Comparison of ENCODE assay signal across 18 cellular contexts in the genomic region with DNA sequence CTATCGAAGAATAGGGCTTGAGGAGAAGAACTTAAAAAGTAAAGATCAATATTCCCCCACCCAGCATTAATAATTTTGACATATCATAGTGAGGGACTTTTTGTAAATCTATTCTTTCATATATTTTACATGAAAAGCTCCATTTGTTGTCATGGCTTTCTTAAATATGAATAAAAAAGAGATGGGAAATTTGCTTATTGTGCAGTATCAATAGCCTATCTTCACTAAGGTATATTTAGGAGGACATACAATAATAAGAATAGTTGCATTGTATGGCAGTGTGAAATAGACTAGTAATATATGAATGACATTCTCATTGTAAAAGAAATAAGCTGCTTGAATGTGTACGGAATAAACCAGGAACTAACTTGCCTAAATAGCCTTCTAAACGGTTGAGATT. TPM values are rescaled to one million over a fixed set of nuclear protein-coding genes. Genes with fewer than 3 reads are reported as not detected.
A peak's percentile ranks its signal among the peaks of the same experiment; 100 is the strongest.
DNase-seq lines count a peak whose midpoint lies in the region; ATAC-seq and TF ChIP-seq lines count a peak whose summit lies in the region.
"Had no signal": no experiment of that assay in that cellular context is flagged by ENCODE, and none has a peak within 500 bp of the region (broad histone marks: within the 10 kb centered on the region; RNA-seq: fewer than 3 reads in every experiment).

No MANE protein-coding gene starts in this region.

- no peaks in the 10 kb centered on the region for H3K27me3 ChIP-seq in breast epithelium
- H3K27me3 ChIP-seq in GM23248 (replicated peaks; ENCODE audit: insufficient read depth) = no peaks in the 10 kb centered on the region
- H3K27me3 ChIP-seq in PC-9 (ENCODE audit: insufficient read depth, low read depth) = no peaks in the 10 kb centered on the region
- H3K27me3 ChIP-seq: BLaER1 treated with 17β-estradiol and CSF1 and Interleukin-3, amounts not matched to agents 10 nM and 100 nM had no signal

- H3K4me3 ChIP-seq in breast epithelium (no peak overlapping the region), GM23248 (no peak overlapping the region), PC-9 (no peak overlapping the region)
- H3K4me3 ChIP-seq: BLaER1 treated with 17β-estradiol and CSF1 and Interleukin-3, amounts not matched to agents 10 nM and 100 nM had no signal

- H3K36me3 Mint-ChIP-seq in MCF 10A (ENCODE audit: insufficient read depth, unreplicated experiment) = peaks cover 6% of the 10 kb centered on the region
- no peaks in the 10 kb centered on the region for H3K36me3 Mint-ChIP-seq in memory B cell
- H3K36me3 Mint-ChIP-seq: T-cell had no signal

- no peak overlapping the region for H2AFZ ChIP-seq in GM23248
- no peak overlapping the region for H2AFZ ChIP-seq in PC-9

- no peak overlapping the region for H3K4me3 Mint-ChIP-seq in MCF 10A (ENCODE audit: unreplicated experiment)
- H3K4me3 Mint-ChIP-seq in memory B cell = no peak overlapping the region
- H3K4me3 Mint-ChIP-seq: T-cell had no signal

- POLR2A ChIA-PET in MCF 10A (lab: Yijun Ruan, JAX) = interaction anchor here (0.6 to 1.8 kb wide), 6 partner anchors 8 to 1708 kb away, joined by 3 to 10 read pairs (median 4); partner anchors contain the start of gene POLR3B
- POLR2A ChIA-PET in PC-9 (lab: Charles Lee; ENCODE audit: unreplicated experiment) = interaction anchor here (1.4 kb wide), 1 partner anchor 61 kb away, joined by 3 read pairs; no protein-coding TSS in a partner anchor

- H3K36me3 ChIP-seq in breast epithelium = no peaks in the 10 kb centered on the region
- no peaks in the 10 kb centered on the region for H3K36me3 ChIP-seq in GM23248 (ENCODE audit: low read depth)
- H3K36me3 ChIP-seq in PC-9 (ENCODE audit: low read depth) = no peaks in the 10 kb centered on the region
- H3K36me3 ChIP-seq: BLaER1 treated with 17β-estradiol and CSF1 and Interleukin-3, amounts not matched to agents 10 nM and 100 nM had no signal

- H3K27ac ChIP-seq in breast epithelium = no peak overlapping the region
- H3K27ac ChIP-seq in GM23248 = peak overlapping the region; percentile 84
- peak overlapping the region; percentile 84 for H3K27ac ChIP-seq in PC-9
- H3K27ac ChIP-seq: BLaER1 treated with 17β-estradiol and CSF1 and Interleukin-3, amounts not matched to agents 10 nM and 100 nM had no signal

- peak overlapping the region; percentile 57 for H3K27ac Mint-ChIP-seq in MCF 10A (ENCODE audit: low read depth, unreplicated experiment)
- H3K27ac Mint-ChIP-seq in memory B cell = peak overlapping the region; percentile 90

- no peaks in the 10 kb centered on the region for H3K27me3 Mint-ChIP-seq in MCF 10A (ENCODE audit: insufficient read depth, unreplicated experiment)
- no peaks in the 10 kb centered on the region for H3K27me3 Mint-ChIP-seq in memory B cell
- H3K27me3 Mint-ChIP-seq: T-cell had no signal

- DNase-seq in MCF 10A (ENCODE audit: unreplicated experiment) (no peak), breast epithelium (ENCODE audit: low spot score in 2 of 2) (no peak), GM23248 (no peak), PC-9 (no peak), memory B cell (ENCODE audit: low spot score in 2 of 2) (no peak), NCI-H1694 (lab: John Stamatoyannopoulos, UW) (no peak), NCI-H2196 treated with DMSO at 0.1 percent for 48 hours (lab: John Stamatoyannopoulos, UW; ENCODE audit: unreplicated experiment) (no peak)
- DNase-seq: 8988T, DND-41, NCI-H1417, NCI-H2029, NCI-H2171, NCI-H748 treated with DMSO at 0.1 percent for 48 hours, Right ventricle myocardium superior, SK-N-SH had no signal

- H3K9ac ChIP-seq in GM23248 = no peak overlapping the region
- H3K9ac ChIP-seq: BLaER1 treated with 17β-estradiol and CSF1 and Interleukin-3, amounts not matched to agents 10 nM and 100 nM had no signal

- H3K79me2 ChIP-seq in GM23248 (ENCODE audit: insufficient read depth) (no peaks in the 10 kb centered on the region), PC-9 (ENCODE audit: low read depth) (no peaks in the 10 kb centered on the region)

- H3F3A ChIP-seq in GM23248 (ENCODE audit: insufficient read depth) (peaks cover 24% of the 10 kb centered on the region), PC-9 (ENCODE audit: insufficient read depth, low read depth) (peaks cover 39% of the 10 kb centered on the region)

- H3K9me2 ChIP-seq in GM23248 (ENCODE audit: insufficient read depth) = no peaks in the 10 kb centered on the region
- no peaks in the 10 kb centered on the region for H3K9me2 ChIP-seq in PC-9 (ENCODE audit: insufficient read depth)
- H3K9me2 ChIP-seq: SK-N-SH had no signal

- H3K9me3 Mint-ChIP-seq in MCF 10A (ENCODE audit: unreplicated experiment) (no peaks in the 10 kb centered on the region), memory B cell (no peaks in the 10 kb centered on the region)
- H3K9me3 Mint-ChIP-seq: T-cell had no signal

- H3K4me2 ChIP-seq in GM23248 (ENCODE audit: unreplicated experiment) (no peak overlapping the region), PC-9 (no peak overlapping the region)
- H3K4me2 ChIP-seq: BLaER1 treated with 17β-estradiol and CSF1 and Interleukin-3, amounts not matched to agents 10 nM and 100 nM had no signal

- no peak for TF ChIP-seq CTCF in MCF 10A (IDR thresholded peaks at IDR 0.05; ENCODE audit: unreplicated experiment)
- no peak for TF ChIP-seq CTCF in breast epithelium (IDR thresholded peaks at IDR 0.05)
- TF ChIP-seq CTCF in PC-9 (conservative IDR thresholded peaks at IDR 0.05) = no peak

- ATAC-seq in memory B cell (ENCODE audit: low read depth) = no peak
- ATAC-seq in GM19351 (IDR thresholded peaks at IDR 0.05; ENCODE audit: unreplicated experiment) = no peak
- ATAC-seq: T-cell had no signal

- intact Hi-C loops in MCF 10A (cut with micrococcal nuclease) = no loop called here
- intact Hi-C loops in breast epithelium (cut with DNase I; ENCODE audit: low total_unique reads) = no loop called here
- intact Hi-C loops in PC-9 (cut with micrococcal nuclease; ENCODE audit: unreplicated experiment) = no loop called here

- CTCF ChIA-PET in MCF 10A (lab: Yijun Ruan, JAX) = interaction anchor here (0.7 to 2.7 kb wide), 7 partner anchors 17 to 73 kb away, joined by 3 to 13 read pairs (median 6); no protein-coding TSS in a partner anchor
- CTCF ChIA-PET in PC-9 (lab: Charles Lee) = no interaction called here

- 94 to 97% methylated on average over 3 of the region's 3 CpGs for WGBS in GM23248 (ENCODE audit: low coverage in 1 of 2, low lambda C conversion rate in 2 of 2, missing lambda C conversion rate in 2 of 2), 2 experiments

- in situ Hi-C loops in GM23248 (cut with MboI) = no loop called here

- no peaks in the 10 kb centered on the region for H4K20me1 ChIP-seq in GM23248 (ENCODE audit: insufficient read depth)
- no peaks in the 10 kb centered on the region for H4K20me1 ChIP-seq in PC-9 (ENCODE audit: insufficient read depth)
- H4K20me1 ChIP-seq: BLaER1 treated with 17β-estradiol and CSF1 and Interleukin-3, amounts not matched to agents 10 nM and 100 nM had no signal

- no peaks in the 10 kb centered on the region for H3K9me3 ChIP-seq in breast epithelium
- no peaks in the 10 kb centered on the region for H3K9me3 ChIP-seq in GM23248 (ENCODE audit: low read depth)
- peaks cover 16% of the 10 kb centered on the region for H3K9me3 ChIP-seq in PC-9 (ENCODE audit: insufficient read depth, low read depth)
- H3K9me3 ChIP-seq: BLaER1 treated with 17β-estradiol and CSF1 and Interleukin-3, amounts not matched to agents 10 nM and 100 nM; SK-N-SH had no signal

- BruUV-seq in MCF 10A (replicated peaks; lab: Mats Ljungman, UMichigan) (no TSS peak), PC-9 (replicated peaks; lab: Mats Ljungman, UMichigan) (no TSS peak)

- no peaks in the 10 kb centered on the region for H3K4me1 ChIP-seq in breast epithelium
- H3K4me1 ChIP-seq in GM23248 (ENCODE audit: insufficient read depth) = peaks cover 34% of the 10 kb centered on the region
- peaks cover 41% of the 10 kb centered on the region for H3K4me1 ChIP-seq in PC-9 (replicated peaks; ENCODE audit: insufficient read depth)

- no peak for TF ChIP-seq POLR2A in breast epithelium (IDR thresholded peaks at IDR 0.05)

- H3K4me1 Mint-ChIP-seq in MCF 10A (ENCODE audit: insufficient read depth, unreplicated experiment) (peaks cover 16% of the 10 kb centered on the region), memory B cell (peaks cover 25% of the 10 kb centered on the region)

RNA-seq across cellular contexts. Expression of gene TCP11L2, which starts 5.5 kb away (rescaled TPM):
- total RNA-seq in MCF 10A (2022) (10.2 and 11.4 TPM in 2 replicates), breast epithelium (10 to 100 TPM; 31.2 to 53.7 (median 35.4) TPM), PC-9 (2021) (34.6 and 35.1 TPM in 2 replicates)
- total RNA-seq in GM23248 (2014; rRNA removed; shearing (Covaris generic)) = 26.2 and 32.2 TPM in 2 replicates
- polyA plus RNA-seq in GM23248 (2016; fragmentation: Nextera tagmentation; extraction: Ambion mirVana) = 17.7 and 18.9 TPM in 2 replicates

RNA-seq across cellular contexts. Expression of gene CKAP4, which starts 49.3 kb away (rescaled TPM):
- 101 and 118 TPM in 2 replicates for total RNA-seq in MCF 10A (2022)
- 10 to 100 TPM; 22.0 to 39.3 (median 30.9) TPM for total RNA-seq in breast epithelium
- 210 and 219 TPM in 2 replicates for total RNA-seq in GM23248 (2014; rRNA removed; shearing (Covaris generic))
- 318 and 335 TPM in 2 replicates for polyA plus RNA-seq in GM23248 (2016; fragmentation: Nextera tagmentation; extraction: Ambion mirVana)
- 73.6 and 81.5 TPM in 2 replicates for total RNA-seq in PC-9 (2021)

Comparison
In these comparisons a context has a peak if more than half of its experiments do, and no peak if none do; other contexts are left out.
1. H3K27ac ChIP-seq: peak in GM23248 (single experiment) and PC-9 (single experiment); none in breast epithelium (0 of 2).